In genomic region chr10:7872041-7872442, GRCh38 we compare ENCODE assay signal across 8 cellular contexts.
DNase-seq lines count a peak whose midpoint lies in the region; ATAC-seq and TF ChIP-seq lines count a peak whose summit lies in the region.

No MANE protein-coding gene starts in this region.

- H3K27ac Mint-ChIP-seq in nephron progenitor cell = no peak overlapping the region

- in situ Hi-C loops in GM13976 (cut with MboI; ENCODE audit: low sequenced_read_pairs, unreplicated experiment) = loop anchor here (25.0 kb wide), 1 partner anchor 1340 kb away; no protein-coding TSS in a partner anchor

- H3K4me3 ChIP-seq in BLaER1 (no peak overlapping the region), endocrine pancreas (ENCODE audit: control insufficient read depth, insufficient read depth, low read length) (peak overlapping the region; percentile 88)

- H3K4me1 ChIP-seq in BLaER1 (no peaks in the 10 kb centered on the region), endocrine pancreas (ENCODE audit: control insufficient read depth, insufficient read depth, low read length) (peaks cover 4% of the 10 kb centered on the region)

- H3K27me3 Mint-ChIP-seq in nephron progenitor cell (ENCODE audit: low read depth, poor library complexity) = no peaks in the 10 kb centered on the region

- DNase-seq in GM13976 (ENCODE audit: low spot score) (no peak), RPMI8226 (peak; percentile 4), nephron progenitor cell (no peak), epidermal melanocyte (ENCODE audit: insufficient read length, low spot score) (no peak)
- DNase-seq in activated CD4-positive, alpha-beta T cell treated with anti-CD3 and anti-CD28 coated beads, Interleukin-2, amount 50 U/mL, for 1 hour = no peak

- H3K9me3 ChIP-seq in BLaER1 (no peaks in the 10 kb centered on the region), endocrine pancreas (ENCODE audit: control insufficient read depth, low read length) (no peaks in the 10 kb centered on the region)

- no peak for ATAC-seq in HG02885 (IDR thresholded peaks at IDR 0.05; ENCODE audit: poor library complexity, unreplicated experiment)

- peak; percentile 52 for TF ChIP-seq CTCF in GM13976 (IDR thresholded peaks at IDR 0.05; ENCODE audit: borderline replicate concordance, control extremely low read depth, extremely low read depth, insufficient read depth, missing control alignments)
- peak; percentile 85 for TF ChIP-seq CTCF in nephron progenitor cell (IDR thresholded peaks at IDR 0.05)

- H3K27me3 ChIP-seq in BLaER1 (no peaks in the 10 kb centered on the region), endocrine pancreas (ENCODE audit: control insufficient read depth, insufficient read depth, low read length) (no peaks in the 10 kb centered on the region)

- H3K4me3 Mint-ChIP-seq in nephron progenitor cell = peak overlapping the region; percentile 54

- H3K4me2 ChIP-seq in BLaER1 = peak overlapping the region; percentile 41

- H3K9ac ChIP-seq in BLaER1 (no peak overlapping the region), endocrine pancreas (ENCODE audit: control insufficient read depth, insufficient read depth, low read length) (no peak overlapping the region)

- no peaks in the 10 kb centered on the region for H3K36me3 ChIP-seq in BLaER1
- H3K36me3 ChIP-seq in endocrine pancreas (ENCODE audit: control insufficient read depth, insufficient read depth, low read length) = no peaks in the 10 kb centered on the region

- no peak overlapping the region for H3K27ac ChIP-seq in BLaER1

- no peaks in the 10 kb centered on the region for H3K36me3 Mint-ChIP-seq in nephron progenitor cell (ENCODE audit: low read depth)

- peaks cover 25% of the 10 kb centered on the region for H3K4me1 Mint-ChIP-seq in nephron progenitor cell

- peaks cover 62% of the 10 kb centered on the region for H4K20me1 ChIP-seq in BLaER1

- no peaks in the 10 kb centered on the region for H3K9me3 Mint-ChIP-seq in nephron progenitor cell
